ENCODE assay signal across 1 cellular context in the genomic region with DNA sequence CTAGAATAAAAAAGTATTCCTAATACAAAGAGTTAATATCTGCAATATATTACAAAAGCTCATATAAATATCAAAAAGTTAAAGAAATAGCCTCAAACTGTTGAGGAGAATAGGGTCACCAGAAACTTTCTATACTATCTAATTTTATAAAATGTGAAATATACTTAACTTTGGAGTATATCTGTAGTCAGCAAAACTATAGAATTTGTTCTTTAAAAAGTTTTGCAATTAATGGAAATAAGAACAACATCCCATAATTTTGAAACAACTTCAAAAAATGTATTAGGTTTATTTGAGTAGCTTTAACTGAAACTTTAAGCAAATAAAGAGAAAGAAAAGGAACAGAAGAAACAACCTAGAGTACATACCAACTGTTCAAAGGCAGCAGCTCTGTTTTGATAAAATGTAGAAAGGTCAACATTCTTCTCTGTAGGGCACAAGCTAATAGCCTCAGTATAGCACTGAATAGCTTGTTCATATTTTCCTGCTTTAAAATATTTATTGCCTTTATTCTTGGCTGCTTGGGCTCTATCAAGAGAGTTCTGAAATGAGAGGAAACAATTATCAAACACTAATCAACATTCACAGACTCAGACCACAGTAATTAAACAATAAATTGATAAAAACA.
A peak's percentile ranks its signal among the peaks of the same experiment; 100 is the strongest.
TF ChIP-seq lines count a peak whose summit lies in the region.

No MANE protein-coding gene starts in this region.

TF ChIP-seq in HepG2, 621 proteins besides CTCF, POLR2A, EP300 and RAD21 (continues in another document):
- TF ChIP-seq, protein P1, sequence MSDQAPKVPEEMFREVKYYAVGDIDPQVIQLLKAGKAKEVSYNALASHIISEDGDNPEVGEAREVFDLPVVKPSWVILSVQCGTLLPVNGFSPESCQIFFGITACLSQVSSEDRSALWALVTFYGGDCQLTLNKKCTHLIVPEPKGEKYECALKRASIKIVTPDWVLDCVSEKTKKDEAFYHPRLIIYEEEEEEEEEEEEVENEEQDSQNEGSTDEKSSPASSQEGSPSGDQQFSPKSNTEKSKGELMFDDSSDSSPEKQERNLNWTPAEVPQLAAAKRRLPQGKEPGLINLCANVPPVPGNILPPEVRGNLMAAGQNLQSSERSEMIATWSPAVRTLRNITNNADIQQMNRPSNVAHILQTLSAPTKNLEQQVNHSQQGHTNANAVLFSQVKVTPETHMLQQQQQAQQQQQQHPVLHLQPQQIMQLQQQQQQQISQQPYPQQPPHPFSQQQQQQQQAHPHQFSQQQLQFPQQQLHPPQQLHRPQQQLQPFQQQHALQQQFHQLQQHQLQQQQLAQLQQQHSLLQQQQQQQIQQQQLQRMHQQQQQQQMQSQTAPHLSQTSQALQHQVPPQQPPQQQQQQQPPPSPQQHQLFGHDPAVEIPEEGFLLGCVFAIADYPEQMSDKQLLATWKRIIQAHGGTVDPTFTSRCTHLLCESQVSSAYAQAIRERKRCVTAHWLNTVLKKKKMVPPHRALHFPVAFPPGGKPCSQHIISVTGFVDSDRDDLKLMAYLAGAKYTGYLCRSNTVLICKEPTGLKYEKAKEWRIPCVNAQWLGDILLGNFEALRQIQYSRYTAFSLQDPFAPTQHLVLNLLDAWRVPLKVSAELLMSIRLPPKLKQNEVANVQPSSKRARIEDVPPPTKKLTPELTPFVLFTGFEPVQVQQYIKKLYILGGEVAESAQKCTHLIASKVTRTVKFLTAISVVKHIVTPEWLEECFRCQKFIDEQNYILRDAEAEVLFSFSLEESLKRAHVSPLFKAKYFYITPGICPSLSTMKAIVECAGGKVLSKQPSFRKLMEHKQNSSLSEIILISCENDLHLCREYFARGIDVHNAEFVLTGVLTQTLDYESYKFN (CRISPR knock-in tag; conservative IDR thresholded peaks at IDR 0.05), result peak; percentile 85
- TF ChIP-seq ELF3 (CRISPR knock-in tag; IDR thresholded peaks at IDR 0.05) (peak; percentile 42), ZKSCAN8 (CRISPR knock-in tag; IDR thresholded peaks at IDR 0.05; ENCODE audit: borderline replicate concordance) (0 out of 2 replicates have a peak, but pooled peaks have one; percentile 58), NR2F2 (IDR thresholded peaks at IDR 0.05; ENCODE audit: borderline replicate concordance, low read depth) (peak; percentile 89), SMYD3 (CRISPR knock-in tag; IDR thresholded peaks at IDR 0.05) (0 out of 2 replicates have a peak, but pooled peaks have one; percentile 20), FOXP1 (IDR thresholded peaks at IDR 0.05) (no peak), FOXP1 (CRISPR knock-in tag; IDR thresholded peaks at IDR 0.05) (peak; percentile 52; the same call in 1 of the 2 replicates), MED1 (CRISPR knock-in tag; IDR thresholded peaks at IDR 0.05) (0 out of 2 replicates have a peak, but pooled peaks have one; percentile 34), CREM (IDR thresholded peaks at IDR 0.05) (peak; percentile 62; the same call in 1 of the 2 replicates), CREM (CRISPR knock-in tag; IDR thresholded peaks at IDR 0.05) (no peak), ZNF761 (CRISPR knock-in tag; conservative IDR thresholded peaks at IDR 0.05) (no peak), ZNF24 (IDR thresholded peaks at IDR 0.05) (no peak), SIX1 (CRISPR knock-in tag; IDR thresholded peaks at IDR 0.05; ENCODE audit: borderline replicate concordance) (no peak), DMAP1 (CRISPR knock-in tag; IDR thresholded peaks at IDR 0.05) (no peak), TSC22D2 (CRISPR knock-in tag; IDR thresholded peaks at IDR 0.05; ENCODE audit: borderline replicate concordance) (no peak), KDM5A (IDR thresholded peaks at IDR 0.05; ENCODE audit: borderline replicate concordance, low read length) (no peak), MLLT10 (CRISPR knock-in tag; IDR thresholded peaks at IDR 0.05) (no peak), ZNF747 (CRISPR knock-in tag; IDR thresholded peaks at IDR 0.05; ENCODE audit: borderline replicate concordance) (no peak), HDAC2 (CRISPR knock-in tag; IDR thresholded peaks at IDR 0.05) (peak; percentile 33; the same call in 1 of the 2 replicates), HMG20A (CRISPR knock-in tag; IDR thresholded peaks at IDR 0.05; ENCODE audit: borderline replicate concordance) (peak; percentile 48; the same call in 1 of the 2 replicates), SOX5 (CRISPR knock-in tag; IDR thresholded peaks at IDR 0.05; ENCODE audit: borderline replicate concordance) (peak; percentile 78), TCF7 (IDR thresholded peaks at IDR 0.05; ENCODE audit: low read depth) (peak; percentile 73), NFIC (IDR thresholded peaks at IDR 0.05; ENCODE audit: low read length) (peak; percentile 57; the same call in 1 of the 2 replicates), ZGPAT (CRISPR knock-in tag; IDR thresholded peaks at IDR 0.05) (peak; percentile 68; the same call in 1 of the 2 replicates), ZNF788 (CRISPR knock-in tag; IDR thresholded peaks at IDR 0.05; ENCODE audit: borderline replicate concordance) (no peak), HDAC1 (CRISPR knock-in tag; IDR thresholded peaks at IDR 0.05) (0 out of 2 replicates have a peak, but pooled peaks have one; percentile 28), HHEX (CRISPR knock-in tag; IDR thresholded peaks at IDR 0.05) (peak; percentile 70), MAFK (conservative IDR thresholded peaks at IDR 0.05 in 1 of 2, IDR thresholded peaks at IDR 0.05 in 1 of 2; ENCODE audit: low read length in 2 of 2) (peak in 1 of 2 experiments; percentile 73; a peak in 2 of 4 replicates), NR2F1 (CRISPR knock-in tag; IDR thresholded peaks at IDR 0.05) (peak; percentile 31 to 69; a peak in 2 of 4 replicates), NCOA2 (CRISPR knock-in tag; IDR thresholded peaks at IDR 0.05) (peak; percentile 65), HOXA7 (CRISPR knock-in tag; IDR thresholded peaks at IDR 0.05) (no peak), ZNF709 (CRISPR knock-in tag; IDR thresholded peaks at IDR 0.05) (no peak), SAP130 (CRISPR knock-in tag; IDR thresholded peaks at IDR 0.05; ENCODE audit: low read depth) (peak; percentile 41), ZNF563 (CRISPR knock-in tag; IDR thresholded peaks at IDR 0.05) (no peak), SATB2 (CRISPR knock-in tag; IDR thresholded peaks at IDR 0.05) (no peak), FOXA1 (IDR thresholded peaks at IDR 0.05) (no peak), FOXA1 (CRISPR knock-in tag; IDR thresholded peaks at IDR 0.05) (peak; percentile 64; the same call in 1 of the 2 replicates), NR2F6 (IDR thresholded peaks at IDR 0.05) (peak; percentile 88), NR2F6 (CRISPR knock-in tag; IDR thresholded peaks at IDR 0.05) (peak; percentile 75), PLRG1 (conservative IDR thresholded peaks at IDR 0.05) (no peak), HNF4A (CRISPR knock-in tag; IDR thresholded peaks at IDR 0.05) (peak; percentile 37), MBD4 (IDR thresholded peaks at IDR 0.05; ENCODE audit: borderline replicate concordance, low read length) (peak; percentile 28; the same call in 1 of the 2 replicates), FOXO1 (CRISPR knock-in tag; IDR thresholded peaks at IDR 0.05) (peak; percentile 28; the same call in 1 of the 2 replicates)
- TF ChIP-seq, protein P2, sequence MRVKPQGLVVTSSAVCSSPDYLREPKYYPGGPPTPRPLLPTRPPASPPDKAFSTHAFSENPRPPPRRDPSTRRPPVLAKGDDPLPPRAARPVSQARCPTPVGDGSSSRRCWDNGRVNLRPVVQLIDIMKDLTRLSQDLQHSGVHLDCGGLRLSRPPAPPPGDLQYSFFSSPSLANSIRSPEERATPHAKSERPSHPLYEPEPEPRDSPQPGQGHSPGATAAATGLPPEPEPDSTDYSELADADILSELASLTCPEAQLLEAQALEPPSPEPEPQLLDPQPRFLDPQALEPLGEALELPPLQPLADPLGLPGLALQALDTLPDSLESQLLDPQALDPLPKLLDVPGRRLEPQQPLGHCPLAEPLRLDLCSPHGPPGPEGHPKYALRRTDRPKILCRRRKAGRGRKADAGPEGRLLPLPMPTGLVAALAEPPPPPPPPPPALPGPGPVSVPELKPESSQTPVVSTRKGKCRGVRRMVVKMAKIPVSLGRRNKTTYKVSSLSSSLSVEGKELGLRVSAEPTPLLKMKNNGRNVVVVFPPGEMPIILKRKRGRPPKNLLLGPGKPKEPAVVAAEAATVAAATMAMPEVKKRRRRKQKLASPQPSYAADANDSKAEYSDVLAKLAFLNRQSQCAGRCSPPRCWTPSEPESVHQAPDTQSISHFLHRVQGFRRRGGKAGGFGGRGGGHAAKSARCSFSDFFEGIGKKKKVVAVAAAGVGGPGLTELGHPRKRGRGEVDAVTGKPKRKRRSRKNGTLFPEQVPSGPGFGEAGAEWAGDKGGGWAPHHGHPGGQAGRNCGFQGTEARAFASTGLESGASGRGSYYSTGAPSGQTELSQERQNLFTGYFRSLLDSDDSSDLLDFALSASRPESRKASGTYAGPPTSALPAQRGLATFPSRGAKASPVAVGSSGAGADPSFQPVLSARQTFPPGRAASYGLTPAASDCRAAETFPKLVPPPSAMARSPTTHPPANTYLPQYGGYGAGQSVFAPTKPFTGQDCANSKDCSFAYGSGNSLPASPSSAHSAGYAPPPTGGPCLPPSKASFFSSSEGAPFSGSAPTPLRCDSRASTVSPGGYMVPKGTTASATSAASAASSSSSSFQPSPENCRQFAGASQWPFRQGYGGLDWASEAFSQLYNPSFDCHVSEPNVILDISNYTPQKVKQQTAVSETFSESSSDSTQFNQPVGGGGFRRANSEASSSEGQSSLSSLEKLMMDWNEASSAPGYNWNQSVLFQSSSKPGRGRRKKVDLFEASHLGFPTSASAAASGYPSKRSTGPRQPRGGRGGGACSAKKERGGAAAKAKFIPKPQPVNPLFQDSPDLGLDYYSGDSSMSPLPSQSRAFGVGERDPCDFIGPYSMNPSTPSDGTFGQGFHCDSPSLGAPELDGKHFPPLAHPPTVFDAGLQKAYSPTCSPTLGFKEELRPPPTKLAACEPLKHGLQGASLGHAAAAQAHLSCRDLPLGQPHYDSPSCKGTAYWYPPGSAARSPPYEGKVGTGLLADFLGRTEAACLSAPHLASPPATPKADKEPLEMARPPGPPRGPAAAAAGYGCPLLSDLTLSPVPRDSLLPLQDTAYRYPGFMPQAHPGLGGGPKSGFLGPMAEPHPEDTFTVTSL (CRISPR knock-in tag; IDR thresholded peaks at IDR 0.05; ENCODE audit: borderline replicate concordance), result peak; percentile 67; the same call in 1 of the 2 replicates
- TF ChIP-seq, protein P3, sequence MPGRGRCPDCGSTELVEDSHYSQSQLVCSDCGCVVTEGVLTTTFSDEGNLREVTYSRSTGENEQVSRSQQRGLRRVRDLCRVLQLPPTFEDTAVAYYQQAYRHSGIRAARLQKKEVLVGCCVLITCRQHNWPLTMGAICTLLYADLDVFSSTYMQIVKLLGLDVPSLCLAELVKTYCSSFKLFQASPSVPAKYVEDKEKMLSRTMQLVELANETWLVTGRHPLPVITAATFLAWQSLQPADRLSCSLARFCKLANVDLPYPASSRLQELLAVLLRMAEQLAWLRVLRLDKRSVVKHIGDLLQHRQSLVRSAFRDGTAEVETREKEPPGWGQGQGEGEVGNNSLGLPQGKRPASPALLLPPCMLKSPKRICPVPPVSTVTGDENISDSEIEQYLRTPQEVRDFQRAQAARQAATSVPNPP (CRISPR knock-in tag; IDR thresholded peaks at IDR 0.05), result no peak
- TF ChIP-seq, protein P4, sequence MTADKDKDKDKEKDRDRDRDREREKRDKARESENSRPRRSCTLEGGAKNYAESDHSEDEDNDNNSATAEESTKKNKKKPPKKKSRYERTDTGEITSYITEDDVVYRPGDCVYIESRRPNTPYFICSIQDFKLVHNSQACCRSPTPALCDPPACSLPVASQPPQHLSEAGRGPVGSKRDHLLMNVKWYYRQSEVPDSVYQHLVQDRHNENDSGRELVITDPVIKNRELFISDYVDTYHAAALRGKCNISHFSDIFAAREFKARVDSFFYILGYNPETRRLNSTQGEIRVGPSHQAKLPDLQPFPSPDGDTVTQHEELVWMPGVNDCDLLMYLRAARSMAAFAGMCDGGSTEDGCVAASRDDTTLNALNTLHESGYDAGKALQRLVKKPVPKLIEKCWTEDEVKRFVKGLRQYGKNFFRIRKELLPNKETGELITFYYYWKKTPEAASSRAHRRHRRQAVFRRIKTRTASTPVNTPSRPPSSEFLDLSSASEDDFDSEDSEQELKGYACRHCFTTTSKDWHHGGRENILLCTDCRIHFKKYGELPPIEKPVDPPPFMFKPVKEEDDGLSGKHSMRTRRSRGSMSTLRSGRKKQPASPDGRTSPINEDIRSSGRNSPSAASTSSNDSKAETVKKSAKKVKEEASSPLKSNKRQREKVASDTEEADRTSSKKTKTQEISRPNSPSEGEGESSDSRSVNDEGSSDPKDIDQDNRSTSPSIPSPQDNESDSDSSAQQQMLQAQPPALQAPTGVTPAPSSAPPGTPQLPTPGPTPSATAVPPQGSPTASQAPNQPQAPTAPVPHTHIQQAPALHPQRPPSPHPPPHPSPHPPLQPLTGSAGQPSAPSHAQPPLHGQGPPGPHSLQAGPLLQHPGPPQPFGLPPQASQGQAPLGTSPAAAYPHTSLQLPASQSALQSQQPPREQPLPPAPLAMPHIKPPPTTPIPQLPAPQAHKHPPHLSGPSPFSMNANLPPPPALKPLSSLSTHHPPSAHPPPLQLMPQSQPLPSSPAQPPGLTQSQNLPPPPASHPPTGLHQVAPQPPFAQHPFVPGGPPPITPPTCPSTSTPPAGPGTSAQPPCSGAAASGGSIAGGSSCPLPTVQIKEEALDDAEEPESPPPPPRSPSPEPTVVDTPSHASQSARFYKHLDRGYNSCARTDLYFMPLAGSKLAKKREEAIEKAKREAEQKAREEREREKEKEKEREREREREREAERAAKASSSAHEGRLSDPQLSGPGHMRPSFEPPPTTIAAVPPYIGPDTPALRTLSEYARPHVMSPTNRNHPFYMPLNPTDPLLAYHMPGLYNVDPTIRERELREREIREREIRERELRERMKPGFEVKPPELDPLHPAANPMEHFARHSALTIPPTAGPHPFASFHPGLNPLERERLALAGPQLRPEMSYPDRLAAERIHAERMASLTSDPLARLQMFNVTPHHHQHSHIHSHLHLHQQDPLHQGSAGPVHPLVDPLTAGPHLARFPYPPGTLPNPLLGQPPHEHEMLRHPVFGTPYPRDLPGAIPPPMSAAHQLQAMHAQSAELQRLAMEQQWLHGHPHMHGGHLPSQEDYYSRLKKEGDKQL (CRISPR knock-in tag; IDR thresholded peaks at IDR 0.05; ENCODE audit: low read depth), result 0 out of 2 replicates have a peak, but pooled peaks have one; percentile 62
- TF ChIP-seq, protein P5, sequence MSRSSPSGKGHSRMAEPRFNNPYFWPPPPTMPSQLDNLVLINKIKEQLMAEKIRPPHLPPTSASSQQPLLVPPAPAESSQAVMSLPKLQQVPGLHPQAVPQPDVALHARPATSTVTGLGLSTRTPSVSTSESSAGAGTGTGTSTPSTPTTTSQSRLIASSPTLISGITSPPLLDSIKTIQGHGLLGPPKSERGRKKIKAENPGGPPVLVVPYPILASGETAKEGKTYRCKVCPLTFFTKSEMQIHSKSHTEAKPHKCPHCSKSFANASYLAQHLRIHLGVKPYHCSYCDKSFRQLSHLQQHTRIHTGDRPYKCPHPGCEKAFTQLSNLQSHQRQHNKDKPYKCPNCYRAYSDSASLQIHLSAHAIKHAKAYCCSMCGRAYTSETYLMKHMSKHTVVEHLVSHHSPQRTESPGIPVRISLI (CRISPR knock-in tag; IDR thresholded peaks at IDR 0.05; ENCODE audit: borderline replicate concordance), result no peak
